Comparison of ENCODE assay signal across 8 cellular contexts in genomic region chr2:60530660-60531276, GRCh38. TPM values are rescaled to one million over a fixed set of nuclear protein-coding genes. Genes with fewer than 3 reads are reported as not detected.
DNase-seq lines count a peak whose midpoint lies in the region; ATAC-seq and TF ChIP-seq lines count a peak whose summit lies in the region.
"Had no signal": no experiment of that assay in that cellular context is flagged by ENCODE, and none has a peak within 500 bp of the region (broad histone marks: within the 10 kb centered on the region; RNA-seq: fewer than 3 reads in every experiment).

No MANE protein-coding gene starts in this region.

- TF ChIP-seq CTCF in testis (IDR thresholded peaks at IDR 0.05) (no peak), vagina (IDR thresholded peaks at IDR 0.05) (no peak)

- TF ChIP-seq POLR2A in erythroblast (IDR thresholded peaks at IDR 0.05; ENCODE audit: low read length), result no peak
- no peak for TF ChIP-seq POLR2A in testis (IDR thresholded peaks at IDR 0.05)
- no peak for TF ChIP-seq POLR2A in vagina (IDR thresholded peaks at IDR 0.05)

- intact Hi-C loops in testis (cut with DNase I; ENCODE audit: low total_unique reads) (no loop called here), vagina (cut with DNase I) (no loop called here)

- H3K27ac ChIP-seq in testis (no peak overlapping the region), vagina (no peak overlapping the region)

- peak; percentile 79 for ATAC-seq in GM19452 (IDR thresholded peaks at IDR 0.05; ENCODE audit: unreplicated experiment)
- peak; percentile 45 for ATAC-seq in HG03378 (IDR thresholded peaks at IDR 0.05; ENCODE audit: unreplicated experiment)

- H3K9me3 ChIP-seq in testis (no peaks in the 10 kb centered on the region), vagina (no peaks in the 10 kb centered on the region)

- DNase-seq in NCI-H526 treated with DMSO at 0.1 percent for 48 hours (lab: John Stamatoyannopoulos, UW) (peak; percentile 76), erythroblast (lab: John Stamatoyannopoulos, UW) (peak; percentile 82 to 83), testis (peak; percentile 49), hepatic stellate cell (ENCODE audit: low spot score) (no peak), vagina (ENCODE audit: extremely low spot score in 2 of 2) (no peak)

- H3K27me3 ChIP-seq in testis (no peaks in the 10 kb centered on the region), vagina (no peaks in the 10 kb centered on the region)

- no peaks in the 10 kb centered on the region for H3K4me1 ChIP-seq in testis
- peaks cover 47% of the 10 kb centered on the region for H3K4me1 ChIP-seq in vagina

- H3K4me3 ChIP-seq in testis (no peak overlapping the region), vagina (no peak overlapping the region)

- 29 to 32% methylated on average over 12 of the region's 12 CpGs for WGBS in testis, 2 donors

- H3K36me3 ChIP-seq in testis (ENCODE audit: low read depth, missing control alignments), result no peaks in the 10 kb centered on the region
- H3K36me3 ChIP-seq in vagina, result no peaks in the 10 kb centered on the region

RNA-seq across cellular contexts. Expression of gene BCL11A, which starts 22.7 kb away (rescaled TPM):
- total RNA-seq in testis (10 to 100 TPM in 1 of 2 donors, 1 to 10 TPM in 1; 4.1 to 11.6 TPM), vagina (48.4 TPM)
- polyA plus RNA-seq in testis (ENCODE audit: insufficient read depth, low read depth, low replicate concordance), result 5.1 TPM
- total RNA-seq: T-helper 1 cell treated with Interleukin-12 subunit alpha and Interleukin-12 subunit beta and Interleukin-4 antibody, amounts not matched to agents 30 ng/mL and 1 ng/mL, for 36 hours had no signal

Comparison
In these comparisons a context has a peak if more than half of its experiments do, and no peak if none do; other contexts are left out.
1. DNase-seq: peak in NCI-H526 treated with DMSO at 0.1 percent for 48 hours (single experiment), erythroblast (2 of 2) and testis (single experiment); none in hepatic stellate cell (single experiment) and vagina (0 of 2).